In genomic region chr4:118807659-118808058, GRCh38 we compare ENCODE assay signal across 30 cellular contexts.
"Had no signal": no experiment of that assay in that cellular context is flagged by ENCODE, and none has a peak within 500 bp of the region (broad histone marks: within the 10 kb centered on the region; RNA-seq: fewer than 3 reads in every experiment).

No MANE protein-coding gene starts in this region.

- H3K27ac ChIP-seq: brain microvascular endothelial cell, heart left ventricle, WERI-Rb-1 had no signal

- H3K9me3 ChIP-seq: heart left ventricle had no signal

- H3K27ac Mint-ChIP-seq: activated B cell treated with CpG ODN at 0.5 μM for 24 hours; activated CD4-positive, alpha-beta memory T cell treated with anti-CD3 and anti-CD28 coated beads, Interleukin-2, amount 10 ng/mL, durations not matched to agents 7 days and 5 days; activated naive CD8-positive, alpha-beta T cell; activated T-helper 17 cell treated with anti-CD3 and anti-CD28 coated beads, Interleukin-2, amount 50 U/mL, for 72 hours; T-helper 2 cell treated with Interferon-gamma antibody and Interleukin-4, amounts not matched to agents 5 μg/mL and 100 μg/mL, for 36 hours had no signal

- H3K27me3 ChIP-seq: brain microvascular endothelial cell, heart left ventricle had no signal

- H3K4me1 Mint-ChIP-seq: activated B cell treated with CpG ODN at 0.5 μM for 24 hours; activated CD4-positive, alpha-beta memory T cell treated with anti-CD3 and anti-CD28 coated beads, Interleukin-2, amount 10 ng/mL, durations not matched to agents 7 days and 5 days; activated T-helper 17 cell treated with anti-CD3 and anti-CD28 coated beads, Interleukin-2, amount 50 U/mL, for 72 hours; central memory CD8-positive, alpha-beta T cell had no signal

- H3K27me3 Mint-ChIP-seq: activated B cell treated with CpG ODN at 0.5 μM for 24 hours; activated CD4-positive, alpha-beta memory T cell treated with anti-CD3 and anti-CD28 coated beads, Interleukin-2, amount 10 ng/mL, durations not matched to agents 7 days and 5 days; activated naive CD8-positive, alpha-beta T cell; activated T-helper 17 cell treated with anti-CD3 and anti-CD28 coated beads, Interleukin-2, amount 50 U/mL, for 72 hours; central memory CD8-positive, alpha-beta T cell; T-helper 17 cell had no signal

- ATAC-seq: activated CD4-positive, CD25-positive, alpha-beta regulatory T cell treated with anti-CD3 and anti-CD28 coated beads, Interleukin-2, amount 50 U/mL, for 24 hours; activated T-cell treated with anti-CD3 and anti-CD28 coated beads, Interleukin-2, amount 50 U/mL, for 4 hours; activated T-helper 17 cell treated with anti-CD3 and anti-CD28 coated beads, Interleukin-2, amount 50 U/mL, for 72 hours; esophagus mucosa; heart left ventricle; T-helper 17 cell had no signal

- DNase-seq: activated B cell treated with CpG ODN at 0.5 μM for 24 hours; activated CD4-positive, alpha-beta memory T cell treated with anti-CD3 and anti-CD28 coated beads, Interleukin-2, amount 10 ng/mL, durations not matched to agents 7 days and 5 days; activated CD4-positive, alpha-beta T cell treated with anti-CD3 and anti-CD28 coated beads for 48 hours; activated effector memory CD4-positive, alpha-beta T cell treated with Interleukin-2 at 50 U/mL for 16 hours; activated gamma-delta T cell treated with Interleukin-2 at 50 U/mL for 16 hours; activated naive CD4-positive, alpha-beta T cell treated with anti-CD3 and anti-CD28 coated beads, Interleukin-2, amount 50 U/mL, for 16 hours; activated naive CD4-positive, alpha-beta T cell treated with Interleukin-2 at 50 U/mL for 16 hours; activated T-cell treated with anti-CD3 and anti-CD28 coated beads, Interleukin-2, amount 50 U/mL, for 4 hours; amniotic stem cell; anterior cingulate cortex; brain microvascular endothelial cell; cortex of kidney; effector CD8-positive, alpha-beta T cell; foreskin fibroblast; heart left ventricle; T-helper 1 cell; T-helper 17 cell; T1000; WERI-Rb-1 had no signal

- FAIRE-seq: astrocyte, bronchial epithelial cell, colon, endometrium, frontal cortex had no signal

- H3K4me3 Mint-ChIP-seq: activated B cell treated with CpG ODN at 0.5 μM for 24 hours; activated CD4-positive, alpha-beta memory T cell treated with anti-CD3 and anti-CD28 coated beads, Interleukin-2, amount 10 ng/mL, durations not matched to agents 7 days and 5 days; activated naive CD8-positive, alpha-beta T cell; activated T-cell treated with anti-CD3 and anti-CD28 coated beads, Interleukin-2, amount 50 U/mL, for 4 hours; activated T-helper 17 cell treated with anti-CD3 and anti-CD28 coated beads, Interleukin-2, amount 50 U/mL, for 72 hours; central memory CD8-positive, alpha-beta T cell; T-helper 17 cell; T-helper 2 cell treated with Interferon-gamma antibody and Interleukin-4, amounts not matched to agents 5 μg/mL and 100 μg/mL, for 36 hours had no signal

- H3K9me3 Mint-ChIP-seq: activated B cell treated with CpG ODN at 0.5 μM for 24 hours; activated CD4-positive, alpha-beta memory T cell treated with anti-CD3 and anti-CD28 coated beads, Interleukin-2, amount 10 ng/mL, durations not matched to agents 7 days and 5 days; activated T-cell treated with anti-CD3 and anti-CD28 coated beads, Interleukin-2, amount 50 U/mL, for 4 hours; activated T-helper 17 cell treated with anti-CD3 and anti-CD28 coated beads, Interleukin-2, amount 50 U/mL, for 72 hours; central memory CD8-positive, alpha-beta T cell; T-helper 2 cell treated with Interferon-gamma antibody and Interleukin-4, amounts not matched to agents 5 μg/mL and 100 μg/mL, for 36 hours had no signal

- H3K4me3 ChIP-seq: heart left ventricle had no signal
